15 cellular contexts compared by ENCODE assay signal in genomic region chr1:101004666-101005065, GRCh38. TPM values are rescaled to one million over a fixed set of nuclear protein-coding genes. Genes with fewer than 3 reads are reported as not detected.
DNase-seq lines count a peak whose midpoint lies in the region; ATAC-seq, FAIRE-seq and TF ChIP-seq lines count a peak whose summit lies in the region.
"Had no signal": no experiment of that assay in that cellular context is flagged by ENCODE, and none has a peak within 500 bp of the region (broad histone marks: within the 10 kb centered on the region; RNA-seq: fewer than 3 reads in every experiment).

No MANE protein-coding gene starts in this region.

- H3K4me2 ChIP-seq in HepG2 (ENCODE audit: low read depth, low read length): no peak overlapping the region

- 48% methylated on average over 3 of the region's 3 CpGs for WGBS in HepG2 (ENCODE audit: low lambda C conversion rate)

- DNase-seq in Right ventricle myocardium superior: no peak
- no peak for DNase-seq in left ventricle myocardium inferior
- DNase-seq in cardiac fibroblast (ENCODE audit: low read depth in 2 of 2): peak; percentile 71 to 72
- DNase-seq in HepG2 (ENCODE audit: low spot score): peak; percentile 9
- no peak for DNase-seq in dorsolateral prefrontal cortex
- no peak for DNase-seq in stimulated activated CD4-positive, alpha-beta T cell treated with anti-CD3 and anti-CD28 coated beads, Interleukin-2, amount 100 ng/mL, for 24 hours
- no peak for DNase-seq in NAMALWA (ENCODE audit: low spot score)
- DNase-seq in NCI-H1048 (lab: John Stamatoyannopoulos, UW): no peak
- DNase-seq: activated naive CD8-positive, alpha-beta T cell treated with anti-CD3 and anti-CD28 coated beads, Interleukin-2, amount 50 U/mL, for 24 hours; cortex of kidney; NCI-H2029 treated with DMSO at 0.1 percent for 48 hours; nephron progenitor cell; sigmoid colon; stimulated activated naive CD4-positive, alpha-beta T cell treated with Interleukin-2 at 50 U/mL for 16 hours; T-helper 1 cell had no signal

- TF ChIP-seq CTCF in left ventricle myocardium inferior (IDR thresholded peaks at IDR 0.05; ENCODE audit: borderline replicate concordance): no peak
- no peak for TF ChIP-seq CTCF in cardiac fibroblast (IDR thresholded peaks at IDR 0.05; ENCODE audit: low read depth, low read length)
- TF ChIP-seq CTCF in HepG2 (CRISPR knock-in tag; IDR thresholded peaks at IDR 0.05): no peak
- no peak for TF ChIP-seq CTCF in dorsolateral prefrontal cortex (IDR thresholded peaks at IDR 0.05 in 54 of 56, conservative IDR thresholded peaks at IDR 0.05 in 2 of 56; ENCODE audit: low read depth in 1 of 56, partially characterized antibody in 56 of 56)

- H3K27me3 ChIP-seq in left ventricle myocardium inferior (ENCODE audit: low read depth): no peaks in the 10 kb centered on the region
- no peaks in the 10 kb centered on the region for H3K27me3 ChIP-seq in HepG2 (ENCODE audit: control insufficient read depth in 1 of 2, insufficient read depth in 2 of 2, low read length in 2 of 2)
- no peaks in the 10 kb centered on the region for H3K27me3 ChIP-seq in dorsolateral prefrontal cortex
- H3K27me3 ChIP-seq: sigmoid colon had no signal

- no peak for FAIRE-seq in HepG2 (lab: Jason Lieb, UNC)

- BruUV-seq in HepG2 (replicated peaks; lab: Mats Ljungman, UMichigan): no TSS peak

- TF ChIP-seq EP300 in HepG2 (IDR thresholded peaks at IDR 0.05; ENCODE audit: low read depth in 2 of 2, low read length in 2 of 2) (no peak), HepG2 (CRISPR knock-in tag; IDR thresholded peaks at IDR 0.05; ENCODE audit: borderline replicate concordance) (no peak)

- H3K79me2 ChIP-seq in HepG2 (ENCODE audit: insufficient read depth, low read length): no peaks in the 10 kb centered on the region

- H2AFZ ChIP-seq in HepG2 (ENCODE audit: low read length): no peak overlapping the region

- TF ChIP-seq RAD21 in HepG2 (CRISPR knock-in tag; IDR thresholded peaks at IDR 0.05): no peak

- H3K27ac ChIP-seq in left ventricle myocardium inferior (replicated peaks) (no peak overlapping the region), HepG2 (ENCODE audit: extremely low read length, insufficient read depth, low read length) (peak overlapping the region; percentile 20), dorsolateral prefrontal cortex (no peak overlapping the region)

- CTCF ChIA-PET in HepG2 (lab: Yijun Ruan, JAX; ENCODE audit: low intra/inter-chr PET ratio, low total read pairs): no interaction called here

- H3K9ac ChIP-seq in HepG2 (ENCODE audit: insufficient read depth, low read depth, low read length): no peak overlapping the region

- intact Hi-C loops in Right ventricle myocardium superior (cut with DNase I): no loop called here
- intact Hi-C loops in left ventricle myocardium inferior (cut with micrococcal nuclease): no loop called here
- intact Hi-C loops in HepG2 (cut with micrococcal nuclease; ENCODE audit: unreplicated experiment): loop anchor here (2.0 to 10.0 kb wide), 2 partner anchors 56 to 130 kb away; no protein-coding TSS in a partner anchor
- intact Hi-C loops in dorsolateral prefrontal cortex (cut with DNase I): no loop called here

- ATAC-seq in Right ventricle myocardium superior (ENCODE audit: poor library complexity) (peak; percentile 53), HepG2 (no peak; the same call in 2 of the 3 replicates)
- ATAC-seq: activated naive CD8-positive, alpha-beta T cell treated with anti-CD3 and anti-CD28 coated beads, Interleukin-2, amount 50 U/mL, for 24 hours had no signal

- peaks cover 6% of the 10 kb centered on the region; the same call in 1 of the 2 replicates for H4K20me1 ChIP-seq in HepG2 (ENCODE audit: insufficient read depth, low read length)

- peaks cover 33% of the 10 kb centered on the region for H3K4me1 ChIP-seq in left ventricle myocardium inferior
- peaks cover 50% of the 10 kb centered on the region for H3K4me1 ChIP-seq in HepG2 (ENCODE audit: insufficient read depth, low read length)

- POLR2A ChIA-PET in HepG2 (lab: Yijun Ruan, JAX): interaction anchor here (1.1 to 1.2 kb wide), 2 partner anchors 21 to 87 kb away, joined by 3 to 4 read pairs; partner anchors contain the start of gene DPH5

- H3K4me3 ChIP-seq in left ventricle myocardium inferior (no peak overlapping the region), cardiac fibroblast (replicated peaks in 1 of 2; ENCODE audit: low read depth in 2 of 2, low read length in 2 of 2) (no peak overlapping the region), HepG2 (replicated peaks in 1 of 3; ENCODE audit: insufficient read depth in 1 of 3, low read depth in 2 of 3, low read length in 3 of 3) (no peak overlapping the region), dorsolateral prefrontal cortex (no peak overlapping the region)
- H3K4me3 ChIP-seq: sigmoid colon had no signal

- H3K9me3 ChIP-seq in left ventricle myocardium inferior (replicated peaks) (no peaks in the 10 kb centered on the region), HepG2 (ENCODE audit: low read length) (no peaks in the 10 kb centered on the region)
- H3K9me3 ChIP-seq: sigmoid colon had no signal

- in situ Hi-C loops in HepG2 (cut with HindIII; ENCODE audit: extremely low pct_ligation_motif_present, low pct_unique_long_range_greater_than_20kb): no loop called here

- TF ChIP-seq POLR2A in HepG2 (IDR thresholded peaks at IDR 0.05; ENCODE audit: insufficient read depth in 1 of 2, low read depth in 2 of 2, low read length in 2 of 2): no peak

- H3K36me3 ChIP-seq in left ventricle myocardium inferior (peaks cover 20% of the 10 kb centered on the region), HepG2 (replicated peaks in 1 of 2; ENCODE audit: control insufficient read depth in 1 of 2, insufficient read depth in 2 of 2, low read length in 2 of 2) (peaks cover 0 to 11% of the 10 kb centered on the region in 2 experiments; a peak in 1 of 5 replicates)

TF ChIP-seq in HepG2, 621 proteins besides CTCF, POLR2A, EP300 and RAD21:
- peak; percentile 17; the same call in 1 of the 2 replicates for TF ChIP-seq CEBPB (IDR thresholded peaks at IDR 0.05; ENCODE audit: borderline replicate concordance, low read depth, low read length)
- TF ChIP-seq GLMP (CRISPR knock-in tag; IDR thresholded peaks at IDR 0.05; ENCODE audit: borderline replicate concordance): no peak

RNA-seq across cellular contexts. Expression of gene DPH5, which starts 20.9 kb away (rescaled TPM):
- total RNA-seq in Right ventricle myocardium superior (37.2 TPM), left ventricle myocardium inferior (40.0 TPM), HepG2 (2016; rRNA removed; fragmentation: Illumina TruSeq; extraction: Trizol) (53.2 and 71.9 TPM in 2 replicates), dorsolateral prefrontal cortex (10 to 100 TPM; 10.7 to 31.8 (median 19.2) TPM)
- 33.1 and 38.2 TPM in 2 replicates for total RNA-seq in HepG2 (2016; cell fraction: cytosol; rRNA removed; fragmentation: Illumina TruSeq; extraction: Trizol; ENCODE audit: low read depth)
- total RNA-seq in HepG2 (2016; cell fraction: insoluble cytoplasmic fraction; rRNA removed; fragmentation: Illumina TruSeq; extraction: Trizol): 46.8 and 68.3 TPM in 2 replicates
- 65.5 and 77.5 TPM in 2 replicates for total RNA-seq in HepG2 (2016; cell fraction: membrane; rRNA removed; fragmentation: Illumina TruSeq; extraction: Trizol)
- 32.7 and 34.5 TPM in 2 replicates for total RNA-seq in HepG2 (2016; cell fraction: nucleus; rRNA removed; fragmentation: Illumina TruSeq; extraction: Trizol)
- polyA plus RNA-seq in HepG2 (2011; rRNA removed): 53.2 and 79.6 TPM in 2 replicates
- 39.6 and 62.6 TPM in 2 replicates for polyA plus RNA-seq in HepG2 (2011; cell fraction: cytosol; rRNA removed)
- polyA plus RNA-seq in HepG2 (2011; cell fraction: nucleus; rRNA removed): 13.5 and 22.1 TPM in 2 replicates
- polyA plus RNA-seq in HepG2 (2012): 49.4 and 52.3 TPM in 2 replicates
- polyA plus RNA-seq in HepG2 (2016; cell fraction: cytosol; fragmentation: Illumina TruSeq; extraction: Trizol; ENCODE audit: low read depth): 33.4 and 40.5 TPM in 2 replicates
- 72.7 and 77.7 TPM in 2 replicates for polyA plus RNA-seq in HepG2 (2016; cell fraction: insoluble cytoplasmic fraction; fragmentation: Illumina TruSeq; extraction: Trizol; ENCODE audit: low read depth)
- polyA plus RNA-seq in HepG2 (2016; cell fraction: membrane; fragmentation: Illumina TruSeq; extraction: Trizol; ENCODE audit: low read depth): 66.6 and 74.5 TPM in 2 replicates
- 45.1 and 49.4 TPM in 2 replicates for polyA plus RNA-seq in HepG2 (2016; cell fraction: nucleus; fragmentation: Illumina TruSeq; extraction: Trizol; ENCODE audit: insufficient read depth, low read depth)
- 13.1 and 26.7 TPM in 2 replicates for polyA minus RNA-seq in HepG2 (2011; rRNA and poly(A)+ RNA removed; ENCODE audit: low replicate concordance)
- 15.5 and 18.1 TPM in 2 replicates for polyA minus RNA-seq in HepG2 (2011; cell fraction: cytosol; rRNA and poly(A)+ RNA removed)
- 22.7 and 31.3 TPM in 2 replicates for polyA minus RNA-seq in HepG2 (2011; cell fraction: nucleus; rRNA and poly(A)+ RNA removed)

Comparison
In these comparisons a context has a peak if more than half of its experiments do, and no peak if none do; other contexts are left out.
1. DNase-seq: peak in cardiac fibroblast (2 of 2) and HepG2 (single experiment); none in Right ventricle myocardium superior (single experiment), left ventricle myocardium inferior (single experiment), dorsolateral prefrontal cortex (0 of 10), stimulated activated CD4-positive, alpha-beta T cell treated with anti-CD3 and anti-CD28 coated beads, Interleukin-2, amount 100 ng/mL, for 24 hours (0 of 2), NAMALWA (single experiment) and NCI-H1048 (single experiment).